19 cellular contexts compared by ENCODE assay signal in the genomic region with DNA sequence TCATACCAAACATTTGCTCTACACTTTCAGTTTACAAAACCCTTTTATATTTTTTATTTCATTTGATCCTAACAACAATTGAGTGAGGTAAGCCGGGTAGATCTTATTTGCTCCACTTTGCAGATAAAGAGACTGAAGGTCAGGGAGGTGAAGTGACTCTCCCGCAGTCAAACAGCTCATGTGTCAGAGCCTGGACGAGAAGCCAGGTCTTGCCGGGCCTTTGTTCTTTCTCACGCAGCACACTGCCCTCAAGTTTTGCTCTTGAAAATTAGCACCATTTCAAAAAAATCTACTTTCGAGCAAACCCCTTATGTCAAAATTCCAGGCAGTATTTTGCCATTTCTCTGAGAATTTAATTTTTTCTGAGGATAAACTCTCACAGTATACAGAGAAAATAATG.
A peak's percentile ranks its signal among the peaks of the same experiment; 100 is the strongest.
DNase-seq lines count a peak whose midpoint lies in the region; ATAC-seq and TF ChIP-seq lines count a peak whose summit lies in the region.
"Had no signal": no experiment of that assay in that cellular context is flagged by ENCODE, and none has a peak within 500 bp of the region (broad histone marks: within the 10 kb centered on the region; RNA-seq: fewer than 3 reads in every experiment).

No MANE protein-coding gene starts in this region.

- intact Hi-C loops in activated naive CD4-positive, alpha-beta T cell treated with anti-CD3 and anti-CD28 coated beads for 36 hours (cut with micrococcal nuclease) = no loop called here

- H3K36me3 Mint-ChIP-seq in activated naive CD4-positive, alpha-beta T cell treated with anti-CD3 and anti-CD28 coated beads for 36 hours (ENCODE audit: low read depth) = peaks cover 6% of the 10 kb centered on the region
- peaks cover 35% of the 10 kb centered on the region for H3K36me3 Mint-ChIP-seq in activated CD4-positive, alpha-beta memory T cell treated with anti-CD3 and anti-CD28 coated beads, Interleukin-2, amount 10 ng/mL, durations not matched to agents 7 days and 5 days (ENCODE audit: low read depth)
- H3K36me3 Mint-ChIP-seq in stimulated activated effector memory CD8-positive, alpha-beta T cell treated with anti-CD3 and anti-CD28 coated beads, Interleukin-12 subunit alpha, Interleukin-12 subunit beta, amount 100 ng/mL, for 72 hours = peaks cover 81% of the 10 kb centered on the region

- no peak for TF ChIP-seq CTCF in smooth muscle cell (IDR thresholded peaks at IDR 0.05; ENCODE audit: borderline replicate concordance, insufficient read depth, poor library complexity, severe bottlenecking)

- H3K9me3 ChIP-seq in effector memory CD4-positive, alpha-beta T cell (ENCODE audit: control insufficient read depth, low read length) = no peaks in the 10 kb centered on the region
- H3K9me3 ChIP-seq in smooth muscle cell (replicated peaks; ENCODE audit: low read depth) = no peaks in the 10 kb centered on the region
- H3K9me3 ChIP-seq: ascending aorta, left lung had no signal

- peaks cover 2% of the 10 kb centered on the region for H3K36me3 ChIP-seq in effector memory CD4-positive, alpha-beta T cell (ENCODE audit: control insufficient read depth, insufficient read depth, low read length)
- H3K36me3 ChIP-seq in smooth muscle cell (ENCODE audit: low read depth) = no peaks in the 10 kb centered on the region
- H3K36me3 ChIP-seq: ascending aorta, left lung had no signal

- H3K79me2 ChIP-seq in smooth muscle cell (ENCODE audit: low read depth) = no peaks in the 10 kb centered on the region

- H3K27ac ChIP-seq in effector memory CD4-positive, alpha-beta T cell (ENCODE audit: insufficient read depth, low read length, poor library complexity, severe bottlenecking) = peak overlapping the region; percentile 99
- H3K27ac ChIP-seq in smooth muscle cell (ENCODE audit: low read depth) = no peak overlapping the region
- H3K27ac ChIP-seq: ascending aorta, foreskin keratinocyte, left lung had no signal

- peaks cover 67% of the 10 kb centered on the region for H3K4me1 Mint-ChIP-seq in activated naive CD4-positive, alpha-beta T cell treated with anti-CD3 and anti-CD28 coated beads for 36 hours (ENCODE audit: low read depth)
- peaks cover 77% of the 10 kb centered on the region for H3K4me1 Mint-ChIP-seq in activated CD4-positive, alpha-beta memory T cell treated with anti-CD3 and anti-CD28 coated beads, Interleukin-2, amount 10 ng/mL, durations not matched to agents 7 days and 5 days
- H3K4me1 Mint-ChIP-seq in stimulated activated effector memory CD8-positive, alpha-beta T cell treated with anti-CD3 and anti-CD28 coated beads, Interleukin-12 subunit alpha, Interleukin-12 subunit beta, amount 100 ng/mL, for 72 hours = peaks cover 70% of the 10 kb centered on the region

- no peak overlapping the region for H3K4me3 ChIP-seq in effector memory CD4-positive, alpha-beta T cell (ENCODE audit: insufficient read depth, low read depth, low read length, poor library complexity, severe bottlenecking)
- H3K4me3 ChIP-seq in smooth muscle cell = no peak overlapping the region
- H3K4me3 ChIP-seq: ascending aorta, left lung, skin epidermis had no signal

- no peaks in the 10 kb centered on the region for H3K27me3 ChIP-seq in effector memory CD4-positive, alpha-beta T cell (replicated peaks; ENCODE audit: control insufficient read depth, insufficient read depth, low read length, poor library complexity, severe bottlenecking)
- H3K27me3 ChIP-seq in smooth muscle cell (ENCODE audit: low read depth) = peaks cover 13% of the 10 kb centered on the region
- H3K27me3 ChIP-seq: ascending aorta had no signal

- H3K27me3 Mint-ChIP-seq in activated naive CD4-positive, alpha-beta T cell treated with anti-CD3 and anti-CD28 coated beads for 36 hours (ENCODE audit: low read depth) = no peaks in the 10 kb centered on the region
- no peaks in the 10 kb centered on the region for H3K27me3 Mint-ChIP-seq in activated CD4-positive, alpha-beta memory T cell treated with anti-CD3 and anti-CD28 coated beads, Interleukin-2, amount 10 ng/mL, durations not matched to agents 7 days and 5 days

- H2AFZ ChIP-seq in smooth muscle cell (ENCODE audit: low read depth) = no peak overlapping the region

- POLR2A ChIA-PET in activated CD4-positive, alpha-beta memory T cell treated with anti-CD3 and anti-CD28 coated beads, Interleukin-2, amount 10 ng/mL, durations not matched to agents 7 days and 5 days (lab: Charles Lee) = interaction anchor here (1.1 to 7.9 kb wide), 6 partner anchors 11 to 81 kb away, joined by 3 to 143 read pairs (median 39); a partner anchor contains a TSS

- WGBS in smooth muscle cell (ENCODE audit: low lambda C conversion rate) = 82% methylated on average over 6 of the region's 6 CpGs

- no peaks in the 10 kb centered on the region for H4K20me1 ChIP-seq in smooth muscle cell (ENCODE audit: low read depth)

- H3K27ac Mint-ChIP-seq in activated naive CD4-positive, alpha-beta T cell treated with anti-CD3 and anti-CD28 coated beads for 36 hours = peak overlapping the region; percentile 70
- peak overlapping the region; percentile 65 for H3K27ac Mint-ChIP-seq in activated CD4-positive, alpha-beta memory T cell treated with anti-CD3 and anti-CD28 coated beads, Interleukin-2, amount 10 ng/mL, durations not matched to agents 7 days and 5 days
- peak overlapping the region; percentile 34 for H3K27ac Mint-ChIP-seq in stimulated activated effector memory CD8-positive, alpha-beta T cell treated with anti-CD3 and anti-CD28 coated beads, Interleukin-12 subunit alpha, Interleukin-12 subunit beta, amount 100 ng/mL, for 72 hours
- H3K27ac Mint-ChIP-seq: activated B cell treated with CpG ODN at 0.5 μM for 24 hours had no signal

- no peak overlapping the region for H3K9ac ChIP-seq in smooth muscle cell (ENCODE audit: low read depth)

- H3K4me3 Mint-ChIP-seq in activated naive CD4-positive, alpha-beta T cell treated with anti-CD3 and anti-CD28 coated beads for 36 hours = peak overlapping the region; percentile 48
- H3K4me3 Mint-ChIP-seq in activated CD4-positive, alpha-beta memory T cell treated with anti-CD3 and anti-CD28 coated beads, Interleukin-2, amount 10 ng/mL, durations not matched to agents 7 days and 5 days = peak overlapping the region; percentile 4
- peak overlapping the region; percentile 64 for H3K4me3 Mint-ChIP-seq in stimulated activated effector memory CD8-positive, alpha-beta T cell treated with anti-CD3 and anti-CD28 coated beads, Interleukin-12 subunit alpha, Interleukin-12 subunit beta, amount 100 ng/mL, for 72 hours
- H3K4me3 Mint-ChIP-seq: activated B cell treated with CpG ODN at 0.5 μM for 24 hours had no signal

- H3K4me1 ChIP-seq in effector memory CD4-positive, alpha-beta T cell (ENCODE audit: control insufficient read depth, insufficient read depth, low read length, poor library complexity, severe bottlenecking) = peaks cover 60% of the 10 kb centered on the region
- H3K4me1 ChIP-seq in smooth muscle cell (ENCODE audit: low read depth) = peaks cover 7% of the 10 kb centered on the region
- H3K4me1 ChIP-seq: foreskin keratinocyte had no signal

- DNase-seq in activated naive CD4-positive, alpha-beta T cell treated with anti-CD3 and anti-CD28 coated beads for 36 hours = peak; percentile 54
- DNase-seq in activated naive CD4-positive, alpha-beta T cell (lab: John Stamatoyannopoulos, UW) = no peak
- no peak for DNase-seq in activated CD4-positive, alpha-beta memory T cell treated with anti-CD3 and anti-CD28 coated beads, Interleukin-2, amount 10 ng/mL, durations not matched to agents 7 days and 5 days
- no peak for DNase-seq in effector memory CD4-positive, alpha-beta T cell
- no peak for DNase-seq in stimulated activated effector memory CD8-positive, alpha-beta T cell treated with anti-CD3 and anti-CD28 coated beads, Interleukin-12 subunit alpha, Interleukin-12 subunit beta, amount 100 ng/mL, for 72 hours (ENCODE audit: low spot score in 2 of 2)
- DNase-seq in smooth muscle cell (lab: John Stamatoyannopoulos, UW; ENCODE audit: unreplicated experiment) = no peak
- DNase-seq: activated B cell treated with CpG ODN at 0.5 μM for 24 hours; DMS153; foreskin keratinocyte; H7; left lung; NCI-H1694 treated with DMSO at 0.1 percent for 48 hours; NK-92 treated with Interleukin-12 subunit alpha and Interleukin-12 subunit beta, amount 100 ng/mL, for 24 hours; RPMI8226; SW 1271; trophoblast cell had no signal

- H3K9me3 Mint-ChIP-seq in activated naive CD4-positive, alpha-beta T cell treated with anti-CD3 and anti-CD28 coated beads for 36 hours = no peaks in the 10 kb centered on the region
- no peaks in the 10 kb centered on the region for H3K9me3 Mint-ChIP-seq in activated CD4-positive, alpha-beta memory T cell treated with anti-CD3 and anti-CD28 coated beads, Interleukin-2, amount 10 ng/mL, durations not matched to agents 7 days and 5 days
- H3K9me3 Mint-ChIP-seq in stimulated activated effector memory CD8-positive, alpha-beta T cell treated with anti-CD3 and anti-CD28 coated beads, Interleukin-12 subunit alpha, Interleukin-12 subunit beta, amount 100 ng/mL, for 72 hours = no peaks in the 10 kb centered on the region
- H3K9me3 Mint-ChIP-seq: activated B cell treated with CpG ODN at 0.5 μM for 24 hours had no signal

- H3K4me2 ChIP-seq in smooth muscle cell = no peak overlapping the region

- CTCF ChIA-PET in activated naive CD4-positive, alpha-beta T cell treated with anti-CD3 and anti-CD28 coated beads for 36 hours (lab: Charles Lee) = interaction anchor here (1.1 to 4.1 kb wide), 5 partner anchors 14 to 64 kb away, joined by 3 to 33 read pairs (median 4); a partner anchor contains a TSS
- CTCF ChIA-PET in activated CD4-positive, alpha-beta memory T cell treated with anti-CD3 and anti-CD28 coated beads, Interleukin-2, amount 10 ng/mL, durations not matched to agents 7 days and 5 days (lab: Charles Lee) = interaction anchor here (0.8 to 5.4 kb wide), 7 partner anchors 9 to 233 kb away, joined by 3 to 36 read pairs (median 3); no protein-coding TSS in a partner anchor

- no peak for ATAC-seq in stimulated activated effector memory CD8-positive, alpha-beta T cell treated with anti-CD3 and anti-CD28 coated beads, Interleukin-12 subunit alpha, Interleukin-12 subunit beta, amount 100 ng/mL, for 72 hours
- no peak for ATAC-seq in HG03135 (IDR thresholded peaks at IDR 0.05; ENCODE audit: unreplicated experiment)
- ATAC-seq: foreskin keratinocyte, left lung had no signal

- no peaks in the 10 kb centered on the region for H3F3A ChIP-seq in smooth muscle cell (ENCODE audit: low read depth)

Comparison
In these comparisons a context has a peak if more than half of its experiments do, and no peak if none do; other contexts are left out.
1. H3K4me3 Mint-ChIP-seq: peak in every context shown above with its lines; median percentile 64 in stimulated activated effector memory CD8-positive, alpha-beta T cell treated with anti-CD3 and anti-CD28 coated beads, Interleukin-12 subunit alpha, Interleukin-12 subunit beta, amount 100 ng/mL, for 72 hours; 48 in activated naive CD4-positive, alpha-beta T cell treated with anti-CD3 and anti-CD28 coated beads for 36 hours; 4 in activated CD4-positive, alpha-beta memory T cell treated with anti-CD3 and anti-CD28 coated beads, Interleukin-2, amount 10 ng/mL, durations not matched to agents 7 days and 5 days.